In the genomic region with DNA sequence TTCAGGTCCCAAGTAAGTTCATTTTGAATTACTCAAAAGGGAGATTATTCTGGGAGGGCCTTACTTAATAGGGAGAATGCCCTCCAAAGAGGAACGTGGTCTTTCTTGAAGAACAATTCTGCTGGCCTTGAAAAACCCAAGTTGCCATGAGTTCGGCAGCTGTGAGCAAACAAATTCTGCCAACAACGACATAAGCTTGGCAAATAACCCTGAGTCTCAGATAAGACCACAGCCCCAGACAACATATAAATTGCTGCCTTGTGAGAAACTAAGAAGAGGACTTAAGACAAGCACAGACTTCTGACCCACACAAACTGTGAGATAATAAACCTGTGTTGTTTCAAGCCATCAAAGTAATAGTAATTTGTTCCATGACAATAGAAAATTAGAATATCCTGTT, we compare ENCODE assay signal across 16 cellular contexts.
DNase-seq lines count a peak whose midpoint lies in the region; TF ChIP-seq lines count a peak whose summit lies in the region.
"Had no signal": no experiment of that assay in that cellular context is flagged by ENCODE, and none has a peak within 500 bp of the region (broad histone marks: within the 10 kb centered on the region; RNA-seq: fewer than 3 reads in every experiment).

No MANE protein-coding gene starts in this region.

- no peak for TF ChIP-seq CTCF in fibroblast of the aortic adventitia (IDR thresholded peaks at IDR 0.05; ENCODE audit: insufficient read depth, low read length)

- intact Hi-C loops in posterior vena cava (cut with DNase I), result no loop called here

- DNase-seq in NCI-H510A treated with DMSO at 0.1 percent for 48 hours (lab: John Stamatoyannopoulos, UW), result peak; percentile 16
- no peak for DNase-seq in NCI-H510A (lab: John Stamatoyannopoulos, UW)
- DNase-seq in astrocyte of the hippocampus (ENCODE audit: low read depth, low spot score), result peak; percentile 29
- peak; percentile 46 for DNase-seq in fibroblast of the aortic adventitia (ENCODE audit: low read depth)
- DNase-seq in SK-N-DZ (ENCODE audit: low spot score), result no peak
- no peak for DNase-seq in NK-92 (lab: John Stamatoyannopoulos, UW; ENCODE audit: unreplicated experiment)
- DNase-seq in posterior vena cava (ENCODE audit: low spot score), result no peak
- DNase-seq: Caco-2; CD4-positive, CD25-positive, alpha-beta regulatory T cell; CD8-positive, alpha-beta T cell; DMS153; DND-41; GOT3; HFFc6 had no signal

- no peak overlapping the region for H3K4me3 ChIP-seq in fibroblast of the aortic adventitia (ENCODE audit: low read depth, low read length)
- H3K4me3 ChIP-seq: BLaER1, HAP-1 had no signal

Comparison
In these comparisons a context has a peak if more than half of its experiments do, and no peak if none do; other contexts are left out.
1. DNase-seq: peak in NCI-H510A treated with DMSO at 0.1 percent for 48 hours (single experiment), astrocyte of the hippocampus (single experiment) and fibroblast of the aortic adventitia (single experiment); none in NCI-H510A (single experiment), SK-N-DZ (single experiment), NK-92 (single experiment) and posterior vena cava (single experiment).